In genomic region chr5:164650427-164650826, GRCh38 we compare ENCODE assay signal across 27 cellular contexts.
"Had no signal": no experiment of that assay in that cellular context is flagged by ENCODE, and none has a peak within 500 bp of the region (broad histone marks: within the 10 kb centered on the region; RNA-seq: fewer than 3 reads in every experiment).

No MANE protein-coding gene starts in this region.

- H3K36me3 Mint-ChIP-seq: activated naive CD4-positive, alpha-beta T cell treated with anti-CD3 and anti-CD28 coated beads, Interleukin-2, amount 50 U/mL, for 72 hours; naive thymus-derived CD8-positive, alpha-beta T cell had no signal

- H3K9me3 ChIP-seq: left lung, lower lobe of right lung, pancreas, prostate gland, right atrium auricular region, suprapubic skin, tibial artery, upper lobe of right lung had no signal

- H3K4me1 ChIP-seq: left lung, lower lobe of right lung, pancreas, prostate gland, right atrium auricular region, suprapubic skin, tibial artery, upper lobe of right lung had no signal

- H3K4me3 Mint-ChIP-seq: activated T-cell treated with anti-CD3 and anti-CD28 coated beads, Interleukin-2, amount 50 U/mL, for 72 hours; central memory CD8-positive, alpha-beta T cell; naive thymus-derived CD8-positive, alpha-beta T cell; neural crest cell had no signal

- H3K4me1 Mint-ChIP-seq: central memory CD8-positive, alpha-beta T cell; naive thymus-derived CD8-positive, alpha-beta T cell; neural crest cell had no signal

- H3K27me3 ChIP-seq: left lung, pancreas, right atrium auricular region, suprapubic skin, tibial artery, upper lobe of right lung had no signal

- H3K36me3 ChIP-seq: left lung, lower lobe of right lung, pancreas, prostate gland, right atrium auricular region, suprapubic skin, tibial artery, upper lobe of right lung had no signal

- H3K4me3 ChIP-seq: left lung, lower lobe of right lung, pancreas, prostate gland, right atrium auricular region, smooth muscle cell, suprapubic skin, tibial artery, upper lobe of right lung had no signal

- ATAC-seq: activated naive CD4-positive, alpha-beta T cell treated with anti-CD3 and anti-CD28 coated beads, Interleukin-2, amount 50 U/mL, for 72 hours; activated T-cell treated with anti-CD3 and anti-CD28 coated beads, Interleukin-2, amount 50 U/mL, for 72 hours; left lung; lower lobe of right lung; naive thymus-derived CD8-positive, alpha-beta T cell; pancreas; upper lobe of right lung had no signal

- H3K27me3 Mint-ChIP-seq: central memory CD8-positive, alpha-beta T cell; naive thymus-derived CD8-positive, alpha-beta T cell had no signal

- H3K9me3 Mint-ChIP-seq: neural crest cell had no signal

- H3K27ac Mint-ChIP-seq: activated naive CD4-positive, alpha-beta T cell treated with anti-CD3 and anti-CD28 coated beads, Interleukin-2, amount 50 U/mL, for 72 hours; activated T-cell treated with anti-CD3 and anti-CD28 coated beads, Interleukin-2, amount 50 U/mL, for 72 hours; naive thymus-derived CD8-positive, alpha-beta T cell had no signal

- DNase-seq: activated CD4-positive, alpha-beta T cell treated with anti-CD3 and anti-CD28 coated beads for 4 hours; activated CD4-positive, alpha-beta T cell treated with anti-CD3 and anti-CD28 coated beads, Interleukin-2, amount 50 U/mL, for 4 hours; activated naive CD4-positive, alpha-beta T cell; activated T-cell treated with anti-CD3 and anti-CD28 coated beads for 4 hours; activated T-cell treated with anti-CD3 and anti-CD28 coated beads, Interleukin-2, amount 50 U/mL, for 72 hours; dermis blood vessel endothelial cell; effector CD8-positive, alpha-beta T cell; left lung; lower lobe of right lung; mesenchymal stem cell; naive thymus-derived CD8-positive, alpha-beta T cell; nucleus accumbens; pancreas; stimulated activated CD4-positive, alpha-beta T cell treated with anti-CD3 and anti-CD28 coated beads, Interleukin-1b, Interleukin-23, amount 100 ng/mL, for 48 hours; stimulated activated CD4-positive, alpha-beta T cell treated with anti-CD3 and anti-CD28 coated beads, Interleukin-4, amount 100 ng/mL, for 4 hours; stimulated activated CD8-positive, alpha-beta memory T cell treated with anti-CD3 and anti-CD28 coated beads, Interleukin-4, amount 100 ng/mL, for 48 hours; stimulated activated naive CD4-positive, alpha-beta T cell; tibial artery; upper lobe of right lung had no signal

- H3K27ac ChIP-seq: left lung, lower lobe of right lung, pancreas, prostate gland, right atrium auricular region, suprapubic skin, tibial artery, upper lobe of right lung, VCaP had no signal
